ENCODE assay signal across 8 cellular contexts in the genomic region with DNA sequence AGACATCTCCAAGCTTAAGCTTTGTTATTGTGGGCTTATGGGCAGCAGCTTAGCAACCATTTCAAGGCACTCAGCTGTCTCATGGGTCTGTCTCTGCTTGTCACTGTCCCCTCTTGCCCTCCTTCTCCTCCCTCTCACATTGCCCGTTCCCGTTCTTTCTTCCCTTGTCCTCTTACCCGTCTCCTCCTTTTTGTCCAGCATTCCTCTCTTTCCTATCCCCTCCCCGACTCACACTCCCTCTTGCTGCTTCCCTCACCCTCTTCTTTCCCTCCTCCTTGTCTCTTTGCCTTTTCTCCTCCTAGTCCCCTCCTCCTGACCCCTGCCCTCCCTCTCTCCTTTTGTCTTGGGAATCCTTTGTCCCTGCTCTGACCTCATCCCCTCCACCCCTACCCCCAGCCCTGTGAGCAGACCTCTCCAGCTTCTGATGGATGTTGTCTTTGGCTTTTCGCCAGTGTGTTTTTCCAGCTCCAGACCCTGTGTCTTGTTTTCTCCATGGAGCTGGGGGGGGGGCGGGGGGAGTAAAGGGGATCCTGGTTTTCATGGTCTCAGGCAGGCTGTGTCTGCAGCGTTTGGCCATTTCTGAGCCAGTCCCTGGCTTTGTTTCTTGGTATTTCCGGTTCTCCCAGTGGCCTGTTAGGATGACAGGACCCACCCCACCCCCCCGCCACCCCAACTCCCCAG.
DNase-seq lines count a peak whose midpoint lies in the region; ATAC-seq and TF ChIP-seq lines count a peak whose summit lies in the region.

No MANE protein-coding gene starts in this region.

- H3K9me3 ChIP-seq in WERI-Rb-1 (ENCODE audit: severe bottlenecking), result no peaks in the 10 kb centered on the region
- H3K9me3 ChIP-seq in iPS-18c (ENCODE audit: control insufficient read depth, insufficient read depth, low read length), result no peaks in the 10 kb centered on the region

- H3K27me3 Mint-ChIP-seq in stimulated activated memory B cell treated with anti-CD40 and anti-IgM and Interleukin-4, amounts not matched to agents 10 μg/mL and 1 μg/mL and 100 μg/mL, for 72 hours, result no peaks in the 10 kb centered on the region

- H3K27me3 ChIP-seq in WERI-Rb-1 (ENCODE audit: insufficient read depth, low read depth, severe bottlenecking), result no peaks in the 10 kb centered on the region

- ATAC-seq in stimulated activated memory B cell treated with anti-CD40 and anti-IgM and Interleukin-4, amounts not matched to agents 10 μg/mL and 1 μg/mL and 100 μg/mL, for 72 hours, result no peak
- no peak for ATAC-seq in HG03457 (IDR thresholded peaks at IDR 0.05; ENCODE audit: unreplicated experiment)
- no peak for ATAC-seq in GM21390 (IDR thresholded peaks at IDR 0.05; ENCODE audit: unreplicated experiment)

- H3K4me3 ChIP-seq in WERI-Rb-1 (ENCODE audit: low read depth, low read length) (peak overlapping the region; percentile 37), iPS-18c (ENCODE audit: insufficient read depth, low read depth, low read length) (peak overlapping the region; percentile 36)

- DNase-seq in HuH-7 (ENCODE audit: low spot score), result peak; percentile 53
- peak; percentile 82 for DNase-seq in WERI-Rb-1
- no peak for DNase-seq in activated CD4-positive, alpha-beta T cell treated with anti-CD3 and anti-CD28 coated beads for 4 hours
- DNase-seq in GM13977 (ENCODE audit: low spot score), result no peak

- in situ Hi-C loops in GM13977 (cut with MboI; ENCODE audit: low pct_unique_long_range_greater_than_20kb, low sequenced_read_pairs, unreplicated experiment), result no loop called here

- TF ChIP-seq CTCF in WERI-Rb-1 (IDR thresholded peaks at IDR 0.05; ENCODE audit: low read depth, low read length) (no peak), GM13977 (IDR thresholded peaks at IDR 0.05; ENCODE audit: extremely low read depth, insufficient read depth, missing control alignments) (no peak)

- peak overlapping the region; percentile 95 for H3K27ac ChIP-seq in WERI-Rb-1

- H3K4me3 Mint-ChIP-seq in stimulated activated memory B cell treated with anti-CD40 and anti-IgM and Interleukin-4, amounts not matched to agents 10 μg/mL and 1 μg/mL and 100 μg/mL, for 72 hours, result no peak overlapping the region

- H3K9me3 Mint-ChIP-seq in stimulated activated memory B cell treated with anti-CD40 and anti-IgM and Interleukin-4, amounts not matched to agents 10 μg/mL and 1 μg/mL and 100 μg/mL, for 72 hours, result no peaks in the 10 kb centered on the region

- H3K36me3 ChIP-seq in WERI-Rb-1, result no peaks in the 10 kb centered on the region

- H3K36me3 Mint-ChIP-seq in stimulated activated memory B cell treated with anti-CD40 and anti-IgM and Interleukin-4, amounts not matched to agents 10 μg/mL and 1 μg/mL and 100 μg/mL, for 72 hours, result peaks cover 11% of the 10 kb centered on the region

- H3K27ac Mint-ChIP-seq in stimulated activated memory B cell treated with anti-CD40 and anti-IgM and Interleukin-4, amounts not matched to agents 10 μg/mL and 1 μg/mL and 100 μg/mL, for 72 hours, result peak overlapping the region; percentile 21

- H3K4me1 Mint-ChIP-seq in stimulated activated memory B cell treated with anti-CD40 and anti-IgM and Interleukin-4, amounts not matched to agents 10 μg/mL and 1 μg/mL and 100 μg/mL, for 72 hours, result peaks cover 72% of the 10 kb centered on the region

Comparison
In these comparisons a context has a peak if more than half of its experiments do, and no peak if none do; other contexts are left out.
1. DNase-seq: peak in HuH-7 (single experiment) and WERI-Rb-1 (single experiment); none in activated CD4-positive, alpha-beta T cell treated with anti-CD3 and anti-CD28 coated beads for 4 hours (0 of 2) and GM13977 (single experiment).